Comparison of ENCODE assay signal across 27 cellular contexts in the genomic region with DNA sequence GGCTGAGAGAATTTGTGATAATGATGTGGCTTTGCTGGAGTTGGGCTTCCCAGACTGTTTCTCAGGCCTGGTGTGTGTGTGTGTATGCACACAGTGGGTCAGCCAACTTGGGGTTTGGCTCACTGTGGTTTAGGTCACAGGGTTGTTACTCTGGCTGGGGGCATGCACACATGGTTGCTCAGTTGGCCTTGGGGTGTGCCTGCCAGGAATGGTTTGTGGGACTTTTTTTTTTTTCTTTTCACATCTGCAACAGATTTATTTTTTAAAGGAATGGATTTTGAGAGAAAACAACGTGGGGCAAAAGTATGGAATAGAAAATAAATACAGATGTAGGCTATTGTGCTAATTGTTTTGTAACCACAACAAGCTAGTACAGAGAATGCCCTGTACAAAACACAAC. TPM values are rescaled to one million over a fixed set of nuclear protein-coding genes. Genes with fewer than 3 reads are reported as not detected.
DNase-seq lines count a peak whose midpoint lies in the region; ATAC-seq, FAIRE-seq and TF ChIP-seq lines count a peak whose summit lies in the region.
"Had no signal": no experiment of that assay in that cellular context is flagged by ENCODE, and none has a peak within 500 bp of the region (broad histone marks: within the 10 kb centered on the region; RNA-seq: fewer than 3 reads in every experiment).

No MANE protein-coding gene starts in this region.

- no peak for TF ChIP-seq CTCF in DND-41 (IDR thresholded peaks at IDR 0.05; ENCODE audit: borderline replicate concordance, extremely low read depth, low read length, poor library complexity, severe bottlenecking)
- TF ChIP-seq CTCF in Caco-2 (IDR thresholded peaks at IDR 0.05; ENCODE audit: insufficient read depth in 1 of 2, low read depth in 1 of 2, low read length in 1 of 2, severe bottlenecking in 1 of 2, unreplicated experiment in 1 of 2): no peak

- CTCF ChIA-PET in activated CD8-positive, alpha-beta memory T cell treated with anti-CD3 and anti-CD28 coated beads, Interleukin-2, amount 10 ng/mL, durations not matched to agents 7 days and 5 days (lab: Charles Lee): no interaction called here
- CTCF ChIA-PET in Caco-2 (lab: Charles Lee): interaction anchor here (0.7 kb wide), 1 partner anchor 15 kb away, joined by 3 read pairs; no protein-coding TSS in a partner anchor

- 36 to 45% (median 40%) methylated on average over 1 of the region's 1 CpG for WGBS in small intestine, 3 donors

- H3K27ac ChIP-seq in DND-41 (ENCODE audit: low read length) (peak overlapping the region; percentile 75), KOPT-K1 (ENCODE audit: low read depth, low read length, poor library complexity, severe bottlenecking) (peak overlapping the region; percentile 97), small intestine (ENCODE audit: low read depth in 1 of 2, low read length in 1 of 2) (no peak overlapping the region)
- H3K27ac ChIP-seq: 22Rv1 had no signal

- no peaks in the 10 kb centered on the region for H3K36me3 ChIP-seq in DND-41 (ENCODE audit: insufficient read depth, low read length)
- no peaks in the 10 kb centered on the region for H3K36me3 ChIP-seq in KOPT-K1 (ENCODE audit: insufficient read depth, low read length)
- no peaks in the 10 kb centered on the region for H3K36me3 ChIP-seq in small intestine (ENCODE audit: control insufficient read depth in 2 of 2, insufficient read depth in 2 of 2, low read length in 2 of 2)
- H3K36me3 ChIP-seq in Caco-2 (ENCODE audit: control insufficient read depth, insufficient read depth, low read length): no peaks in the 10 kb centered on the region

- no peak overlapping the region for H3K27ac Mint-ChIP-seq in activated naive CD8-positive, alpha-beta T cell treated with anti-CD3 and anti-CD28 coated beads for 36 hours
- no peak overlapping the region for H3K27ac Mint-ChIP-seq in activated CD8-positive, alpha-beta memory T cell treated with anti-CD3 and anti-CD28 coated beads, Interleukin-2, amount 10 ng/mL, durations not matched to agents 7 days and 5 days
- no peak overlapping the region for H3K27ac Mint-ChIP-seq in Caco-2 (ENCODE audit: unreplicated experiment)
- H3K27ac Mint-ChIP-seq: B cell; CD4-positive, alpha-beta T cell had no signal

- ATAC-seq in DND-41 (ENCODE audit: insufficient read depth, low read depth): no peak
- no peak for ATAC-seq in activated CD8-positive, alpha-beta memory T cell treated with anti-CD3 and anti-CD28 coated beads, Interleukin-2, amount 10 ng/mL, durations not matched to agents 7 days and 5 days
- ATAC-seq: K562 had no signal

- no peaks in the 10 kb centered on the region for H3K79me2 ChIP-seq in DND-41 (ENCODE audit: insufficient read depth, low read length)

- no peak overlapping the region for H3K9ac ChIP-seq in DND-41 (ENCODE audit: low read depth, low read length)
- H3K9ac ChIP-seq: SK-N-SH had no signal

- H3K27me3 ChIP-seq in DND-41 (ENCODE audit: insufficient read depth, low read length, poor library complexity): no peaks in the 10 kb centered on the region
- no peaks in the 10 kb centered on the region for H3K27me3 ChIP-seq in small intestine (ENCODE audit: control insufficient read depth in 2 of 2, insufficient read depth in 2 of 2, low read length in 2 of 2)
- no peaks in the 10 kb centered on the region for H3K27me3 ChIP-seq in Caco-2 (replicated peaks; ENCODE audit: control insufficient read depth, insufficient read depth, low read length)

- FAIRE-seq in small intestine (lab: Jason Lieb, UNC): no peak
- FAIRE-seq: GM19239, HepG2, K562 had no signal

- H2AFZ ChIP-seq in DND-41 (ENCODE audit: low read depth, low read length): no peak overlapping the region

- H3K4me1 ChIP-seq in DND-41 (ENCODE audit: insufficient read depth, low read length) (peaks cover 34% of the 10 kb centered on the region), small intestine (ENCODE audit: control insufficient read depth in 2 of 2, insufficient read depth in 1 of 2, low read depth in 1 of 2, low read length in 1 of 2) (no peaks in the 10 kb centered on the region), Caco-2 (no peaks in the 10 kb centered on the region)

- H3K4me3 ChIP-seq in DND-41 (ENCODE audit: low read depth in 1 of 2, low read length in 2 of 2): no peak overlapping the region
- no peak overlapping the region for H3K4me3 ChIP-seq in small intestine (ENCODE audit: low read depth in 1 of 2, low read length in 2 of 2)
- H3K4me3 ChIP-seq in Caco-2 (ENCODE audit: low read depth, low read length): no peak overlapping the region
- H3K4me3 ChIP-seq: K562 had no signal

- H3K9me3 Mint-ChIP-seq in activated naive CD8-positive, alpha-beta T cell treated with anti-CD3 and anti-CD28 coated beads for 36 hours: peaks cover 13% of the 10 kb centered on the region
- peaks cover 7% of the 10 kb centered on the region for H3K9me3 Mint-ChIP-seq in activated CD8-positive, alpha-beta memory T cell treated with anti-CD3 and anti-CD28 coated beads, Interleukin-2, amount 10 ng/mL, durations not matched to agents 7 days and 5 days (ENCODE audit: low read depth)
- H3K9me3 Mint-ChIP-seq in Caco-2 (ENCODE audit: unreplicated experiment): peaks cover 14% of the 10 kb centered on the region

- H3K4me1 Mint-ChIP-seq in activated naive CD8-positive, alpha-beta T cell treated with anti-CD3 and anti-CD28 coated beads for 36 hours: no peaks in the 10 kb centered on the region
- no peaks in the 10 kb centered on the region for H3K4me1 Mint-ChIP-seq in activated CD8-positive, alpha-beta memory T cell treated with anti-CD3 and anti-CD28 coated beads, Interleukin-2, amount 10 ng/mL, durations not matched to agents 7 days and 5 days
- H3K4me1 Mint-ChIP-seq in Caco-2 (ENCODE audit: low read depth, unreplicated experiment): no peaks in the 10 kb centered on the region
- H3K4me1 Mint-ChIP-seq: B cell had no signal

- POLR2A ChIA-PET in Caco-2 (lab: Charles Lee): no interaction called here

- H4K20me1 ChIP-seq in DND-41 (ENCODE audit: insufficient read depth, low read length): no peaks in the 10 kb centered on the region

- no TSS peak for BruUV-seq in Caco-2 (replicated peaks; lab: Mats Ljungman, UMichigan)

- H3K27me3 Mint-ChIP-seq in activated naive CD8-positive, alpha-beta T cell treated with anti-CD3 and anti-CD28 coated beads for 36 hours: peaks cover 5% of the 10 kb centered on the region
- peaks cover 5% of the 10 kb centered on the region for H3K27me3 Mint-ChIP-seq in activated CD8-positive, alpha-beta memory T cell treated with anti-CD3 and anti-CD28 coated beads, Interleukin-2, amount 10 ng/mL, durations not matched to agents 7 days and 5 days
- no peaks in the 10 kb centered on the region for H3K27me3 Mint-ChIP-seq in Caco-2 (ENCODE audit: insufficient read depth, unreplicated experiment)
- H3K27me3 Mint-ChIP-seq: CD4-positive, alpha-beta T cell had no signal

- H3K9me3 ChIP-seq in DND-41 (ENCODE audit: insufficient read depth, low read length, severe bottlenecking) (peaks cover 11% of the 10 kb centered on the region), KOPT-K1 (ENCODE audit: insufficient read depth, low read length, poor library complexity, severe bottlenecking) (peaks cover 39% of the 10 kb centered on the region), small intestine (ENCODE audit: control insufficient read depth, low read depth) (no peaks in the 10 kb centered on the region), Caco-2 (0 out of 2 replicates have a peak, but pooled peaks cover 7% of the 10 kb centered on the region)

- H3K36me3 Mint-ChIP-seq in activated naive CD8-positive, alpha-beta T cell treated with anti-CD3 and anti-CD28 coated beads for 36 hours: peaks cover 6% of the 10 kb centered on the region
- peaks cover 3% of the 10 kb centered on the region for H3K36me3 Mint-ChIP-seq in activated CD8-positive, alpha-beta memory T cell treated with anti-CD3 and anti-CD28 coated beads, Interleukin-2, amount 10 ng/mL, durations not matched to agents 7 days and 5 days
- H3K36me3 Mint-ChIP-seq in Caco-2 (ENCODE audit: insufficient read depth, unreplicated experiment): no peaks in the 10 kb centered on the region

- DNase-seq in AG08395 (ENCODE audit: low spot score) (peak; percentile 15), DND-41 (peak; percentile 24), fibroblast of gingiva (ENCODE audit: low read depth) (peak; percentile 89), small intestine (no peak), Caco-2 (no peak)
- DNase-seq in activated naive CD8-positive, alpha-beta T cell treated with anti-CD3 and anti-CD28 coated beads for 36 hours: no peak
- no peak for DNase-seq in activated CD8-positive, alpha-beta memory T cell treated with anti-CD3 and anti-CD28 coated beads, Interleukin-2, amount 10 ng/mL, durations not matched to agents 7 days and 5 days
- DNase-seq: ACHN; CD4-positive, alpha-beta T cell; COR-L47; DMS 273 treated with DMSO at 0.1 percent for 48 hours; DMS79 treated with DMSO at 0.1 percent for 48 hours; H7; NCI-H1092 treated with DMSO at 0.1 percent for 48 hours; NCI-H146; NCI-H2029; NCI-H2227 treated with DMSO at 0.1 percent for 48 hours; NCI-H510A; NCI-H748 treated with DMSO at 0.1 percent for 48 hours; SIG-M5; SK-N-SH had no signal

- H3K4me2 ChIP-seq in DND-41 (ENCODE audit: insufficient read depth, low read length): no peak overlapping the region
- H3K4me2 ChIP-seq: SK-N-SH had no signal

- intact Hi-C loops in Caco-2 (cut with micrococcal nuclease; ENCODE audit: unreplicated experiment): no loop called here

- H3K4me3 Mint-ChIP-seq in activated naive CD8-positive, alpha-beta T cell treated with anti-CD3 and anti-CD28 coated beads for 36 hours: no peak overlapping the region
- no peak overlapping the region for H3K4me3 Mint-ChIP-seq in activated CD8-positive, alpha-beta memory T cell treated with anti-CD3 and anti-CD28 coated beads, Interleukin-2, amount 10 ng/mL, durations not matched to agents 7 days and 5 days
- H3K4me3 Mint-ChIP-seq in Caco-2 (ENCODE audit: unreplicated experiment): no peak overlapping the region
- H3K4me3 Mint-ChIP-seq: B cell; CD4-positive, alpha-beta T cell had no signal

RNA-seq across cellular contexts. Expression of gene GTF2A1, which starts 25.0 kb away (rescaled TPM):
- polyA plus RNA-seq in small intestine: 1 to 10 TPM; 4.9 to 8.7 (median 7.0) TPM
- total RNA-seq in activated naive CD8-positive, alpha-beta T cell treated with anti-CD3 and anti-CD28 coated beads for 36 hours: 10 to 100 TPM; 42.5 TPM
- 10 to 100 TPM; 32.2 to 34.7 TPM for total RNA-seq in activated CD8-positive, alpha-beta memory T cell treated with anti-CD3 and anti-CD28 coated beads, Interleukin-2, amount 10 ng/mL, durations not matched to agents 7 days and 5 days
- total RNA-seq in Caco-2 (2022): 35.1 and 42.7 TPM in 2 replicates

Comparison
In these comparisons a context has a peak if more than half of its experiments do, and no peak if none do; other contexts are left out.
1. DNase-seq: peak in AG08395 (single experiment), DND-41 (single experiment) and fibroblast of gingiva (single experiment); none in small intestine (single experiment), activated naive CD8-positive, alpha-beta T cell treated with anti-CD3 and anti-CD28 coated beads for 36 hours (single experiment), activated CD8-positive, alpha-beta memory T cell treated with anti-CD3 and anti-CD28 coated beads, Interleukin-2, amount 10 ng/mL, durations not matched to agents 7 days and 5 days (single experiment) and Caco-2 (0 of 2).
2. H3K27ac ChIP-seq: peak in DND-41 (single experiment) and KOPT-K1 (single experiment); none in small intestine (0 of 2).